Comparison of ENCODE assay signal across 9 cellular contexts in genomic region chr2:144374163-144374661, GRCh38.
DNase-seq lines count a peak whose midpoint lies in the region; ATAC-seq and TF ChIP-seq lines count a peak whose summit lies in the region.
"Had no signal": no experiment of that assay in that cellular context is flagged by ENCODE, and none has a peak within 500 bp of the region (broad histone marks: within the 10 kb centered on the region; RNA-seq: fewer than 3 reads in every experiment).

No MANE protein-coding gene starts in this region.

- no peaks in the 10 kb centered on the region for H3K9me3 ChIP-seq in suprapubic skin

- no peak for TF ChIP-seq EP300 in suprapubic skin (IDR thresholded peaks at IDR 0.05)

- H3K4me3 Mint-ChIP-seq in memory B cell (no peak overlapping the region), HFFc6 (no peak overlapping the region)

- TF ChIP-seq CTCF in NB4 (IDR thresholded peaks at IDR 0.05; ENCODE audit: low read depth, low read length) (no peak), HFFc6 (IDR thresholded peaks at IDR 0.05) (no peak), suprapubic skin (IDR thresholded peaks at IDR 0.05) (no peak)

- DNase-seq in NB4 (ENCODE audit: low read depth) (peak; percentile 58), memory B cell (ENCODE audit: low spot score in 2 of 2) (no peak), NCI-H2029 treated with DMSO at 0.1 percent for 48 hours (lab: John Stamatoyannopoulos, UW) (no peak), HFFc6 (no peak), suprapubic skin (ENCODE audit: low spot score in 2 of 2) (no peak), left cardiac atrium (no peak)
- DNase-seq: SHP77 had no signal

- H3K9me3 Mint-ChIP-seq in memory B cell (no peaks in the 10 kb centered on the region), HFFc6 (no peaks in the 10 kb centered on the region)

- H3K36me3 ChIP-seq in suprapubic skin, result no peaks in the 10 kb centered on the region

- peak; percentile 79 for ATAC-seq in GM18868 (IDR thresholded peaks at IDR 0.05; ENCODE audit: unreplicated experiment)
- ATAC-seq in HG02623 (IDR thresholded peaks at IDR 0.05; ENCODE audit: unreplicated experiment), result peak; percentile 73
- peak; percentile 72 for ATAC-seq in memory B cell (ENCODE audit: low read depth)
- ATAC-seq in left cardiac atrium, result no peak

- H3K27me3 Mint-ChIP-seq in memory B cell (peaks cover 9% of the 10 kb centered on the region), HFFc6 (ENCODE audit: insufficient read depth) (peaks cover 2% of the 10 kb centered on the region; the same call in 1 of the 2 replicates)

- H3K4me1 Mint-ChIP-seq in memory B cell (peaks cover 28% of the 10 kb centered on the region), HFFc6 (ENCODE audit: low read depth) (peaks cover 81% of the 10 kb centered on the region)

- H3K27ac Mint-ChIP-seq in memory B cell (no peak overlapping the region), HFFc6 (no peak overlapping the region)

- 64% methylated on average over 6 of the region's 6 CpGs for WGBS in suprapubic skin

- H3K4me3 ChIP-seq in NB4 (ENCODE audit: low read depth, low read length), result no peak overlapping the region
- no peak overlapping the region for H3K4me3 ChIP-seq in suprapubic skin

- no peak overlapping the region for H3K27ac ChIP-seq in suprapubic skin

- peaks cover 13% of the 10 kb centered on the region for H3K4me1 ChIP-seq in suprapubic skin

- intact Hi-C loops in left cardiac atrium (cut with DNase I), result no loop called here

- TF ChIP-seq POLR2A in NB4 (IDR thresholded peaks at IDR 0.05; ENCODE audit: extremely low read depth, insufficient read length) (no peak), suprapubic skin (IDR thresholded peaks at IDR 0.05) (no peak)

- H3K36me3 Mint-ChIP-seq in memory B cell (peaks cover 2% of the 10 kb centered on the region), HFFc6 (ENCODE audit: low read depth) (no peaks in the 10 kb centered on the region)

- H3K27me3 ChIP-seq in suprapubic skin, result no peaks in the 10 kb centered on the region

Comparison
In these comparisons a context has a peak if more than half of its experiments do, and no peak if none do; other contexts are left out.
1. ATAC-seq: peak in GM18868 (single experiment), HG02623 (single experiment) and memory B cell (single experiment); none in left cardiac atrium (0 of 2).